ENCODE assay signal across 1 cellular context in the genomic region with DNA sequence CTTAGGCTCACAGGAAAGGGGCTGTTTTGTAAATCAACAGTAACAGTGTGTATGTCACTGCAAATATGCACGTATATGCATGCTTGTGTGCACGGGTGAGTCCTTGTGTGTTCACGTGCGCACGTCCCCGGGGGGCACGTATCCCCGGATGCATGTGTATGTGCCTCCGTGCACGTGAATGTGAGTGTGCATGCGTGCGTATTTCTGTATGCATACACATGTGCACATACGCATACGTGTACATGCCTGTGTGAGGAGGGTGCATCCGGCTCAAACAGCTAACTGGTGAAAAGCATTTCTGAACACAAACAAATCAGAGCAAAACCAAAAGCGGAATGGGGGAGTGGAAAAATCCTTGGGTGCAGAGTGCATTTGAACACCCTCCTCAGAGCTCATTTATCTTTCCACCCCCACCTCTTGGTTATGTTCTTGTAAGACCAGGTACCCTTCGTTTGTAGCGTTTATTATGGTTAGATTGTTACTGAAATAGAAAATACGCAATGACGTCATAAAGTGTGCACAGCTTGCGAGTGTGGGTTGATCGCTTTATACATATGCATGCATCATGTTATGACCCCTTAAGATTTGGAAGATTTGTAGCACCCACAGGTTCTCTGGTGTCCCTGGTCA.
TF ChIP-seq lines count a peak whose summit lies in the region.

No MANE protein-coding gene starts in this region.

TF ChIP-seq in IMR-90, 13 proteins besides CTCF, POLR2A, EP300 and RAD21 (continued from another document):
- TF ChIP-seq ELK1 (IDR thresholded peaks at IDR 0.05; ENCODE audit: borderline replicate concordance, low read depth, low read length) (no peak), USF2 (IDR thresholded peaks at IDR 0.05; ENCODE audit: low read depth, low read length) (no peak), RFX5 (IDR thresholded peaks at IDR 0.05; ENCODE audit: low read depth, low read length) (no peak), CHD1 (IDR thresholded peaks at IDR 0.05; ENCODE audit: low read depth, low read length) (no peak), MXI1 (IDR thresholded peaks at IDR 0.05; ENCODE audit: borderline replicate concordance, low read depth, low read length) (no peak), RCOR1 (IDR thresholded peaks at IDR 0.05; ENCODE audit: insufficient replicate concordance, low read length) (no peak), CEBPB (IDR thresholded peaks at IDR 0.05; ENCODE audit: low read depth, low read length) (no peak), MAFK (IDR thresholded peaks at IDR 0.05; ENCODE audit: low read depth, low read length) (no peak), MAZ (IDR thresholded peaks at IDR 0.05; ENCODE audit: borderline replicate concordance, low read depth, low read length) (no peak), SMC3 (IDR thresholded peaks at IDR 0.05; ENCODE audit: low read depth, low read length) (no peak), BHLHE40 (IDR thresholded peaks at IDR 0.05; ENCODE audit: low read depth, low read length) (no peak), FOS (IDR thresholded peaks at IDR 0.05; ENCODE audit: low read depth, low read length) (no peak)
